ENCODE assay signal across 7 cellular contexts in genomic region chr13:25171517-25172302, GRCh38. TPM values are rescaled to one million over a fixed set of nuclear protein-coding genes. Genes with fewer than 3 reads are reported as not detected.
DNase-seq lines count a peak whose midpoint lies in the region; ATAC-seq and TF ChIP-seq lines count a peak whose summit lies in the region.

AMER2 (minus strand) TSS chr13:25172288; CDS start chr13:25171619, 669 bp downstream.

- no peak for TF ChIP-seq CTCF in GM12875 (IDR thresholded peaks at IDR 0.05; ENCODE audit: borderline replicate concordance, insufficient read depth, low read depth, low read length)
- peak; percentile 30 for TF ChIP-seq CTCF in type B pancreatic cell (conservative IDR thresholded peaks at IDR 0.05)

- H3K27ac Mint-ChIP-seq in memory B cell (peak within 1 kb of the TSS; percentile 71), type B pancreatic cell (peak within 1 kb of the TSS; percentile 82)

- no peaks in the 10 kb centered on the region for H3K9me3 Mint-ChIP-seq in memory B cell
- no peaks in the 10 kb centered on the region for H3K9me3 Mint-ChIP-seq in type B pancreatic cell

- DNase-seq in NCI-H2171 treated with DMSO at 0.1 percent for 48 hours (lab: John Stamatoyannopoulos, UW), result peak; percentile 33
- DNase-seq in cerebellum (ENCODE audit: low spot score), result peak; percentile 92
- peak in 1 of 2 donors; percentile 25 for DNase-seq in memory B cell (ENCODE audit: low spot score in 2 of 2)
- no peak for DNase-seq in type B pancreatic cell (ENCODE audit: extremely low spot score, unreplicated experiment)
- DNase-seq in activated CD4-positive, CD25-positive, alpha-beta regulatory T cell (lab: John Stamatoyannopoulos, UW), result no peak

- H3K27me3 Mint-ChIP-seq in memory B cell (peaks cover 39% of the 10 kb centered on the region), type B pancreatic cell (peaks cover 90% of the 10 kb centered on the region)

- H3K4me3 Mint-ChIP-seq in memory B cell, result peak within 1 kb of the TSS; percentile 75
- peak within 1 kb of the TSS; percentile 86 for H3K4me3 Mint-ChIP-seq in type B pancreatic cell

- peak within 1 kb of the TSS; percentile 51 for H3K4me3 ChIP-seq in GM12875 (ENCODE audit: low read depth, low read length)

- ATAC-seq in memory B cell (ENCODE audit: low read depth) (peak; percentile 38), GM21381 (IDR thresholded peaks at IDR 0.05; ENCODE audit: unreplicated experiment) (no peak)

- peaks cover 2% of the 10 kb centered on the region for H3K36me3 Mint-ChIP-seq in memory B cell
- H3K36me3 Mint-ChIP-seq in type B pancreatic cell, result no peaks in the 10 kb centered on the region

- H3K4me1 Mint-ChIP-seq in memory B cell (peaks cover 10% of the 10 kb centered on the region), type B pancreatic cell (ENCODE audit: unreplicated experiment) (peaks cover 7% of the 10 kb centered on the region)

RNA-seq across cellular contexts. Expression of gene AMER2, which starts in this region (rescaled TPM):
- total RNA-seq in cerebellum (113 TPM), type B pancreatic cell (ENCODE audit: low replicate concordance) (0.14 and 0.31 TPM in 2 replicates)

Comparison
In these comparisons a context has a peak if more than half of its experiments do, and no peak if none do; other contexts are left out.
1. RNA of gene AMER2 (total RNA-seq): 113 TPM in cerebellum (single experiment); 0.14 to 0.31 TPM in type B pancreatic cell; every median in the first group is over 10 times any median in the second.
2. DNase-seq: peak in NCI-H2171 treated with DMSO at 0.1 percent for 48 hours (single experiment) and cerebellum (single experiment); none in type B pancreatic cell (single experiment) and activated CD4-positive, CD25-positive, alpha-beta regulatory T cell (0 of 4).